Comparison of ENCODE assay signal across 17 cellular contexts in genomic region chr13:70016116-70016515, GRCh38.
DNase-seq lines count a peak whose midpoint lies in the region; ATAC-seq and TF ChIP-seq lines count a peak whose summit lies in the region.
"Had no signal": no experiment of that assay in that cellular context is flagged by ENCODE, and none has a peak within 500 bp of the region (broad histone marks: within the 10 kb centered on the region; RNA-seq: fewer than 3 reads in every experiment).

No MANE protein-coding gene starts in this region.

- H3K4me1 ChIP-seq in right atrium auricular region (no peaks in the 10 kb centered on the region), trophoblast cell (ENCODE audit: control insufficient read depth in 1 of 2, insufficient read depth in 2 of 2, low read length in 2 of 2) (no peaks in the 10 kb centered on the region), upper lobe of left lung (no peaks in the 10 kb centered on the region), testis (no peaks in the 10 kb centered on the region)
- H3K4me1 ChIP-seq: A549, HAP-1 had no signal

- TF ChIP-seq POLR2A in upper lobe of left lung (IDR thresholded peaks at IDR 0.05) (no peak), testis (IDR thresholded peaks at IDR 0.05) (no peak)

- H3K27ac ChIP-seq in right atrium auricular region (no peak overlapping the region), trophoblast cell (ENCODE audit: low read depth, low read length) (no peak overlapping the region), upper lobe of left lung (no peak overlapping the region), testis (no peak overlapping the region)
- H3K27ac ChIP-seq: 22Rv1, A549, C4-2B had no signal

- no peak overlapping the region for H3K9ac ChIP-seq in trophoblast cell (ENCODE audit: low read length)

- ATAC-seq in Right ventricle myocardium inferior (no peak), upper lobe of left lung (ENCODE audit: low FRiP score in 2 of 2) (peak; percentile 6 to 46), GM18519 (IDR thresholded peaks at IDR 0.05; ENCODE audit: low FRiP score, unreplicated experiment) (no peak)
- ATAC-seq: A549, GM12878, HepG2 had no signal

- TF ChIP-seq CTCF in right atrium auricular region (IDR thresholded peaks at IDR 0.05) (no peak), upper lobe of left lung (IDR thresholded peaks at IDR 0.05) (no peak), testis (IDR thresholded peaks at IDR 0.05) (no peak)

- H3K14ac ChIP-seq in trophoblast cell (ENCODE audit: low read length) = no peak overlapping the region

- H3K4ac ChIP-seq in trophoblast cell (ENCODE audit: low read depth, low read length) = no peak overlapping the region

- no peak overlapping the region for H4K91ac ChIP-seq in trophoblast cell (ENCODE audit: low read depth, low read length)

- no peaks in the 10 kb centered on the region for H3K36me3 ChIP-seq in right atrium auricular region
- no peaks in the 10 kb centered on the region for H3K36me3 ChIP-seq in trophoblast cell (ENCODE audit: control insufficient read depth in 1 of 2, insufficient read depth in 2 of 2, low read length in 2 of 2)
- no peaks in the 10 kb centered on the region for H3K36me3 ChIP-seq in upper lobe of left lung
- no peaks in the 10 kb centered on the region for H3K36me3 ChIP-seq in testis (ENCODE audit: low read depth, missing control alignments)
- H3K36me3 ChIP-seq: HAP-1 had no signal

- no peak overlapping the region for H4K12ac ChIP-seq in trophoblast cell (ENCODE audit: low read depth, low read length)

- no peak for TF ChIP-seq EP300 in upper lobe of left lung (IDR thresholded peaks at IDR 0.05)

- H4K8ac ChIP-seq in trophoblast cell (ENCODE audit: low read depth, low read length) = no peak overlapping the region

- no peak overlapping the region for H3K18ac ChIP-seq in trophoblast cell (ENCODE audit: low read length)

- H2BK12ac ChIP-seq in trophoblast cell (ENCODE audit: low read length) = no peak overlapping the region

- H3K9me3 ChIP-seq in right atrium auricular region (no peaks in the 10 kb centered on the region), trophoblast cell (ENCODE audit: insufficient read depth, low read depth, low read length) (no peaks in the 10 kb centered on the region), upper lobe of left lung (peaks cover 0 to 11% (median 4%) of the 10 kb centered on the region in 4 donors), testis (no peaks in the 10 kb centered on the region)
- H3K9me3 ChIP-seq: A549, HAP-1 had no signal

- DNase-seq in Right ventricle myocardium inferior (ENCODE audit: missing footprints) = peak; percentile 9
- DNase-seq in right atrium auricular region (ENCODE audit: low spot score) = no peak
- DNase-seq in trophoblast cell = no peak
- no peak for DNase-seq in upper lobe of left lung
- no peak for DNase-seq in COLO829 (ENCODE audit: low spot score)
- DNase-seq in testis = no peak
- DNase-seq: AML-193; CD4-positive, alpha-beta T cell; DMS79 treated with DMSO at 0.1 percent for 48 hours; GF-D8 had no signal

- no CpG with 5 or more reads among the region's 3 CpGs for WGBS in trophoblast cell (ENCODE audit: extremely low coverage, insufficient coverage, insufficient read length)
- WGBS in upper lobe of left lung, 2 donors = 50% methylated on average over 1 of the region's 3 CpGs; no CpG with 5 or more reads in 1 of the 2 donors
- 81 to 90% methylated on average over 3 of the region's 3 CpGs for WGBS in testis, 2 donors

- no peak overlapping the region for H3K4me2 ChIP-seq in trophoblast cell (ENCODE audit: low read length)
- H3K4me2 ChIP-seq: A549 had no signal

- H3K23ac ChIP-seq in trophoblast cell (ENCODE audit: low read length) = no peak overlapping the region

- H2BK5ac ChIP-seq in trophoblast cell (ENCODE audit: low read depth, low read length, poor library complexity) = no peak overlapping the region

- H3K27me3 ChIP-seq in right atrium auricular region = no peaks in the 10 kb centered on the region
- no peaks in the 10 kb centered on the region for H3K27me3 ChIP-seq in trophoblast cell (ENCODE audit: insufficient read depth, low read length)
- H3K27me3 ChIP-seq in upper lobe of left lung = no peaks in the 10 kb centered on the region
- H3K27me3 ChIP-seq in testis = no peaks in the 10 kb centered on the region

- no peaks in the 10 kb centered on the region for H3K79me1 ChIP-seq in trophoblast cell (ENCODE audit: low read length)

- no peak overlapping the region for H2AFZ ChIP-seq in trophoblast cell (ENCODE audit: insufficient read depth, low read length, poor library complexity)

- H2AK5ac ChIP-seq in trophoblast cell (ENCODE audit: low read length) = no peak overlapping the region

- intact Hi-C loops in Right ventricle myocardium inferior (cut with DNase I) = no loop called here
- intact Hi-C loops in testis (cut with DNase I; ENCODE audit: low total_unique reads) = no loop called here

- H3K79me2 ChIP-seq in trophoblast cell (ENCODE audit: control insufficient read depth, insufficient read depth, low read length, poor library complexity) = no peaks in the 10 kb centered on the region

- H2BK120ac ChIP-seq in trophoblast cell (ENCODE audit: insufficient read depth, low read length, poor library complexity) = no peak overlapping the region

- H3K4me3 ChIP-seq in right atrium auricular region = no peak overlapping the region
- H3K4me3 ChIP-seq in trophoblast cell (ENCODE audit: low read depth, low read length) = peak overlapping the region; percentile 59
- H3K4me3 ChIP-seq in upper lobe of left lung = no peak overlapping the region
- no peak overlapping the region for H3K4me3 ChIP-seq in testis
- H3K4me3 ChIP-seq: A549, GM12878, HAP-1 had no signal

Comparison
In these comparisons a context has a peak if more than half of its experiments do, and no peak if none do; other contexts are left out.
1. ATAC-seq: peak in upper lobe of left lung (2 of 2); none in Right ventricle myocardium inferior (single experiment) and GM18519 (single experiment).